ENCODE assay signal across 8 cellular contexts in genomic region chr1:248837794-248838356, GRCh38. TPM values are rescaled to one million over a fixed set of nuclear protein-coding genes. Genes with fewer than 3 reads are reported as not detected.
DNase-seq lines count a peak whose midpoint lies in the region; ATAC-seq and TF ChIP-seq lines count a peak whose summit lies in the region.

ZNF672 (plus strand) TSS chr1:248838224; CDS start chr1:248847275, 9,051 bp downstream.

- ATAC-seq in GM18498 (IDR thresholded peaks at IDR 0.05; ENCODE audit: unreplicated experiment) (peak; percentile 87), HG02885 (IDR thresholded peaks at IDR 0.05; ENCODE audit: poor library complexity, unreplicated experiment) (peak; percentile 79), heart left ventricle (peak; percentile 93 to 95 (median 94)), upper lobe of left lung (ENCODE audit: low FRiP score in 2 of 2) (peak; percentile 96 to 97)

- no peaks in the 10 kb centered on the region for H3K27me3 ChIP-seq in adrenal gland
- no peaks in the 10 kb centered on the region for H3K27me3 ChIP-seq in heart left ventricle
- no peaks in the 10 kb centered on the region for H3K27me3 ChIP-seq in upper lobe of left lung

- TF ChIP-seq CTCF in adrenal gland (IDR thresholded peaks at IDR 0.05) (peak in 1 of 6 experiments; percentile 16), heart left ventricle (IDR thresholded peaks at IDR 0.05) (no peak), upper lobe of left lung (IDR thresholded peaks at IDR 0.05) (no peak)

- 0% methylated on average over 27 to 48 of the region's 48 CpGs; no CpG with 5 or more reads in 1 of the 4 donors for WGBS in adrenal gland, 4 donors
- 0 to 1% (median 0%) methylated on average over 24 to 48 of the region's 48 CpGs for WGBS in heart left ventricle, 4 donors
- 0 to 1% methylated on average over 5 to 40 of the region's 48 CpGs for WGBS in upper lobe of left lung, 2 donors

- DNase-seq in NCI-H1694 (lab: John Stamatoyannopoulos, UW) (peak; percentile 97), adrenal gland (peak; percentile 98 to 99 (median 99)), heart left ventricle (peak; percentile 98 to 100 (median 99)), posterior vena cava (ENCODE audit: low spot score) (peak; percentile 99), upper lobe of left lung (peak; percentile 99)

- intact Hi-C loops in T-helper 1 cell treated with Interleukin-12 subunit alpha and Interleukin-12 subunit beta and Interleukin-4 antibody, amounts not matched to agents 30 ng/mL and 1 ng/mL, for 36 hours (cut with micrococcal nuclease) = loop anchor here (1.0 kb wide), 6 partner anchors 12 to 434 kb away; partner anchors contain the start of genes PGBD2 and ZNF692
- intact Hi-C loops in adrenal gland (cut with DNase I) = no loop called here
- intact Hi-C loops in heart left ventricle (cut with DNase I) = loop anchor here in 7 of 10 donors (1.0 to 2.0 kb wide), 6 partner anchors 12 to 69 kb away; partner anchors contain the start of genes ZNF692 (in 4 of the 7) and PGBD2 (in 2 of the 7)
- intact Hi-C loops in posterior vena cava (cut with DNase I) = no loop called here

- H3K4me1 ChIP-seq in adrenal gland (replicated peaks in 1 of 2) (peaks cover 0 to 20% of the 10 kb centered on the region in 2 donors), heart left ventricle (peaks cover 0 to 52% (median 34%) of the 10 kb centered on the region in 12 donors), upper lobe of left lung (peaks cover 27 to 48% (median 39%) of the 10 kb centered on the region in 4 donors)

- H3K9me3 ChIP-seq in adrenal gland (replicated peaks in 1 of 3) = no peaks in the 10 kb centered on the region
- H3K9me3 ChIP-seq in heart left ventricle = no peaks in the 10 kb centered on the region
- H3K9me3 ChIP-seq in upper lobe of left lung = no peaks in the 10 kb centered on the region

- TF ChIP-seq POLR2A in adrenal gland (IDR thresholded peaks at IDR 0.05) = peak in 1 of 2 donors; percentile 95
- TF ChIP-seq POLR2A in heart left ventricle (IDR thresholded peaks at IDR 0.05) = peak; percentile 57 to 80
- TF ChIP-seq POLR2A in upper lobe of left lung (IDR thresholded peaks at IDR 0.05) = peak; percentile 28 to 76 (median 50)

- H3K27ac ChIP-seq in adrenal gland = peak within 1 kb of the TSS; percentile 100
- peak within 1 kb of the TSS; percentile 97 to 100 (median 100) for H3K27ac ChIP-seq in heart left ventricle
- peak within 1 kb of the TSS; percentile 99 to 100 (median 100) for H3K27ac ChIP-seq in upper lobe of left lung

- H3K36me3 ChIP-seq in adrenal gland (replicated peaks in 1 of 2) (no peaks in the 10 kb centered on the region), heart left ventricle (peaks cover 0 to 2% (median 0%) of the 10 kb centered on the region in 9 donors), upper lobe of left lung (no peaks in the 10 kb centered on the region)

- TF ChIP-seq EP300 in upper lobe of left lung (IDR thresholded peaks at IDR 0.05) = peak in 1 of 4 donors; percentile 18

- H3K4me3 ChIP-seq in adrenal gland (peak within 1 kb of the TSS; percentile 27 to 99 (median 87)), heart left ventricle (peak within 1 kb of the TSS; percentile 64 to 99 (median 86)), upper lobe of left lung (peak within 1 kb of the TSS; percentile 59 to 76 (median 74))

RNA-seq across cellular contexts. Expression of gene ZNF672, which starts in this region (rescaled TPM):
- total RNA-seq in T-helper 1 cell treated with Interleukin-12 subunit alpha and Interleukin-12 subunit beta and Interleukin-4 antibody, amounts not matched to agents 30 ng/mL and 1 ng/mL, for 36 hours = 52.6 and 53.9 TPM in 2 replicates
- total RNA-seq in adrenal gland (10 to 100 TPM; 22.2 to 47.5 (median 32.1) TPM), heart left ventricle (10 to 100 TPM; 27.9 to 63.8 (median 37.8) TPM), posterior vena cava (10 to 100 TPM; 17.6 to 23.4 TPM), upper lobe of left lung (10 to 100 TPM; 32.5 to 47.7 (median 45.8) TPM)
- polyA plus RNA-seq in adrenal gland (10 to 100 TPM in 2 of 3 donors, 1 to 10 TPM in 1; 9.5 to 14.8 (median 12.5) TPM), heart left ventricle (10 to 100 TPM; 20.5 to 50.1 TPM)

Comparison
In these comparisons a context has a peak if more than half of its experiments do, and no peak if none do; other contexts are left out.
1. Peak in every context shown above with its lines: DNase-seq, ATAC-seq, H3K4me3 ChIP-seq and H3K27ac ChIP-seq.
2. intact Hi-C loops: an anchor here in T-helper 1 cell treated with Interleukin-12 subunit alpha and Interleukin-12 subunit beta and Interleukin-4 antibody, amounts not matched to agents 30 ng/mL and 1 ng/mL, for 36 hours (1.0 kb wide) and heart left ventricle (1.0 to 2.0 kb wide); none called in adrenal gland and posterior vena cava.